ENCODE assay signal across 2 cellular contexts in genomic region chr4:151294833-151295496, GRCh38.
TF ChIP-seq lines count a peak whose summit lies in the region.

No MANE protein-coding gene starts in this region.

TF ChIP-seq in HepG2, 621 proteins besides CTCF, POLR2A, EP300 and RAD21 (continues in another document):
- TF ChIP-seq JDP2 (CRISPR knock-in tag; IDR thresholded peaks at IDR 0.05; ENCODE audit: borderline replicate concordance) (no peak), E2F5 (CRISPR knock-in tag; conservative IDR thresholded peaks at IDR 0.05) (no peak), ZNF251 (CRISPR knock-in tag; IDR thresholded peaks at IDR 0.05) (no peak), CENPX (CRISPR knock-in tag; IDR thresholded peaks at IDR 0.05) (no peak), GATA4 (IDR thresholded peaks at IDR 0.05; ENCODE audit: borderline replicate concordance, low read depth) (no peak), TARDBP (CRISPR knock-in tag; IDR thresholded peaks at IDR 0.05) (no peak), GABPB1 (CRISPR knock-in tag; IDR thresholded peaks at IDR 0.05) (no peak), HOXA3 (CRISPR knock-in tag; IDR thresholded peaks at IDR 0.05) (no peak), ZNF331 (CRISPR knock-in tag; IDR thresholded peaks at IDR 0.05) (no peak)
- TF ChIP-seq, protein P1, sequence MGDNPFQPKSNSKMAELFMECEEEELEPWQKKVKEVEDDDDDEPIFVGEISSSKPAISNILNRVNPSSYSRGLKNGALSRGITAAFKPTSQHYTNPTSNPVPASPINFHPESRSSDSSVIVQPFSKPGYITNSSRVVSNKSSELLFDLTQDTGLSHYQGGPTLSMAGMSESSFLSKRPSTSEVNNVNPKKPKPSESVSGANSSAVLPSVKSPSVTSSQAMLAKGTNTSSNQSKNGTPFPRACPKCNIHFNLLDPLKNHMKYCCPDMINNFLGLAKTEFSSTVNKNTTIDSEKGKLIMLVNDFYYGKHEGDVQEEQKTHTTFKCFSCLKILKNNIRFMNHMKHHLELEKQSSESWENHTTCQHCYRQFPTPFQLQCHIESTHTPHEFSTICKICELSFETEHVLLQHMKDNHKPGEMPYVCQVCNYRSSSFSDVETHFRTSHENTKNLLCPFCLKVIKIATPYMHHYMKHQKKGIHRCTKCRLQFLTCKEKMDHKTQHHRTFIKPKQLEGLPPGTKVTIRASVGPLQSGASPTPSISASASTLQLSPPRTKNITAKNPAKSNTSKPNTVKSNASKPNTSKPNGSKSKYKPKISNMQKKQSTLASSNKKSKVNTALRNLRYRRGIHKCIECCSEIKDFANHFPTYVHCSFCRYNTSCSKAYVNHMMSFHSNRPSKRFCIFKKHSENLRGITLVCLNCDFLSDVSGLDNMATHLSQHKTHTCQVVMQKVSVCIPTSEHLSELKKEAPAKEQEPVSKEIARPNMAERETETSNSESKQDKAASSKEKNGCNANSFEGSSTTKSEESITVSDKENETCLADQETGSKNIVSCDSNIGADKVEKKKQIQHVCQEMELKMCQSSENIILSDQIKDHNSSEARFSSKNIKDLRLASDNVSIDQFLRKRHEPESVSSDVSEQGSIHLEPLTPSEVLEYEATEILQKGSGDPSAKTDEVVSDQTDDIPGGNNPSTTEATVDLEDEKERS (CRISPR knock-in tag; IDR thresholded peaks at IDR 0.05), result no peak
- TF ChIP-seq, protein P2, sequence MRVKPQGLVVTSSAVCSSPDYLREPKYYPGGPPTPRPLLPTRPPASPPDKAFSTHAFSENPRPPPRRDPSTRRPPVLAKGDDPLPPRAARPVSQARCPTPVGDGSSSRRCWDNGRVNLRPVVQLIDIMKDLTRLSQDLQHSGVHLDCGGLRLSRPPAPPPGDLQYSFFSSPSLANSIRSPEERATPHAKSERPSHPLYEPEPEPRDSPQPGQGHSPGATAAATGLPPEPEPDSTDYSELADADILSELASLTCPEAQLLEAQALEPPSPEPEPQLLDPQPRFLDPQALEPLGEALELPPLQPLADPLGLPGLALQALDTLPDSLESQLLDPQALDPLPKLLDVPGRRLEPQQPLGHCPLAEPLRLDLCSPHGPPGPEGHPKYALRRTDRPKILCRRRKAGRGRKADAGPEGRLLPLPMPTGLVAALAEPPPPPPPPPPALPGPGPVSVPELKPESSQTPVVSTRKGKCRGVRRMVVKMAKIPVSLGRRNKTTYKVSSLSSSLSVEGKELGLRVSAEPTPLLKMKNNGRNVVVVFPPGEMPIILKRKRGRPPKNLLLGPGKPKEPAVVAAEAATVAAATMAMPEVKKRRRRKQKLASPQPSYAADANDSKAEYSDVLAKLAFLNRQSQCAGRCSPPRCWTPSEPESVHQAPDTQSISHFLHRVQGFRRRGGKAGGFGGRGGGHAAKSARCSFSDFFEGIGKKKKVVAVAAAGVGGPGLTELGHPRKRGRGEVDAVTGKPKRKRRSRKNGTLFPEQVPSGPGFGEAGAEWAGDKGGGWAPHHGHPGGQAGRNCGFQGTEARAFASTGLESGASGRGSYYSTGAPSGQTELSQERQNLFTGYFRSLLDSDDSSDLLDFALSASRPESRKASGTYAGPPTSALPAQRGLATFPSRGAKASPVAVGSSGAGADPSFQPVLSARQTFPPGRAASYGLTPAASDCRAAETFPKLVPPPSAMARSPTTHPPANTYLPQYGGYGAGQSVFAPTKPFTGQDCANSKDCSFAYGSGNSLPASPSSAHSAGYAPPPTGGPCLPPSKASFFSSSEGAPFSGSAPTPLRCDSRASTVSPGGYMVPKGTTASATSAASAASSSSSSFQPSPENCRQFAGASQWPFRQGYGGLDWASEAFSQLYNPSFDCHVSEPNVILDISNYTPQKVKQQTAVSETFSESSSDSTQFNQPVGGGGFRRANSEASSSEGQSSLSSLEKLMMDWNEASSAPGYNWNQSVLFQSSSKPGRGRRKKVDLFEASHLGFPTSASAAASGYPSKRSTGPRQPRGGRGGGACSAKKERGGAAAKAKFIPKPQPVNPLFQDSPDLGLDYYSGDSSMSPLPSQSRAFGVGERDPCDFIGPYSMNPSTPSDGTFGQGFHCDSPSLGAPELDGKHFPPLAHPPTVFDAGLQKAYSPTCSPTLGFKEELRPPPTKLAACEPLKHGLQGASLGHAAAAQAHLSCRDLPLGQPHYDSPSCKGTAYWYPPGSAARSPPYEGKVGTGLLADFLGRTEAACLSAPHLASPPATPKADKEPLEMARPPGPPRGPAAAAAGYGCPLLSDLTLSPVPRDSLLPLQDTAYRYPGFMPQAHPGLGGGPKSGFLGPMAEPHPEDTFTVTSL (CRISPR knock-in tag; IDR thresholded peaks at IDR 0.05; ENCODE audit: borderline replicate concordance), result no peak
- TF ChIP-seq, protein P3, sequence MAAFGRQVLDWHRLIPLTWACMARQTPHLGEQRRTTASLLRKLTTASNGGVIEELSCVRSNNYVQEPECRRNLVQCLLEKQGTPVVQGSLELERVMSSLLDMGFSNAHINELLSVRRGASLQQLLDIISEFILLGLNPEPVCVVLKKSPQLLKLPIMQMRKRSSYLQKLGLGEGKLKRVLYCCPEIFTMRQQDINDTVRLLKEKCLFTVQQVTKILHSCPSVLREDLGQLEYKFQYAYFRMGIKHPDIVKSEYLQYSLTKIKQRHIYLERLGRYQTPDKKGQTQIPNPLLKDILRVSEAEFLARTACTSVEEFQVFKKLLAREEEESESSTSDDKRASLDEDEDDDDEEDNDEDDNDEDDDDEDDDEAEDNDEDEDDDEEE (CRISPR knock-in tag; IDR thresholded peaks at IDR 0.05), result no peak
- TF ChIP-seq, protein P4, sequence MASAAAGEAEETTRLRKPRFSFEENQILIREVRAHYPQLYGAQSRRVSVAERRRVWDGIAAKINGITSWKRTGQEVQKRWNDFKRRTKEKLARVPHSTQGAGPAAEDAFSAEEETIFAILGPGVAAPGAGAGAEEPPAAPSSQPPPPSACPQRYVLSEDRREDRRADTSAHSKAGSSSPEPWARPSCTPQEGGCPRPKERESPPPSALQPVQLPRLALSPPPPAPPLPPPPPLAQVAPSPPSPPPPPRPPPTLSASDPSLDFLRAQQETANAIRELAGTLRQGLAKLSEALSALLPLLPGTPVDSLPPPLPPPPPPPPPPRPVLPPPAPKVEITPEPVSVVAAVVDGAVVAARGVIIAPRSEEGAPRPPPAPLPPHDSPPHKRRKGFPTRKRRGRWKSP (CRISPR knock-in tag; IDR thresholded peaks at IDR 0.05), result no peak

TF ChIP-seq in SK-N-SH, 30 proteins besides CTCF, POLR2A, EP300 and RAD21:
- TF ChIP-seq SMC3 (IDR thresholded peaks at IDR 0.05; ENCODE audit: low read depth, low read length) (no peak), EZH2phosphoT487 (IDR thresholded peaks at IDR 0.05; ENCODE audit: borderline replicate concordance, low read depth) (no peak), CHD2 (IDR thresholded peaks at IDR 0.05; ENCODE audit: low read length, partially characterized antibody) (no peak), MAX (IDR thresholded peaks at IDR 0.05; ENCODE audit: low read depth) (no peak), TCF12 (IDR thresholded peaks at IDR 0.05) (no peak), YY1 (IDR thresholded peaks at IDR 0.05; ENCODE audit: low read depth) (no peak)
- TF ChIP-seq, protein P5, sequence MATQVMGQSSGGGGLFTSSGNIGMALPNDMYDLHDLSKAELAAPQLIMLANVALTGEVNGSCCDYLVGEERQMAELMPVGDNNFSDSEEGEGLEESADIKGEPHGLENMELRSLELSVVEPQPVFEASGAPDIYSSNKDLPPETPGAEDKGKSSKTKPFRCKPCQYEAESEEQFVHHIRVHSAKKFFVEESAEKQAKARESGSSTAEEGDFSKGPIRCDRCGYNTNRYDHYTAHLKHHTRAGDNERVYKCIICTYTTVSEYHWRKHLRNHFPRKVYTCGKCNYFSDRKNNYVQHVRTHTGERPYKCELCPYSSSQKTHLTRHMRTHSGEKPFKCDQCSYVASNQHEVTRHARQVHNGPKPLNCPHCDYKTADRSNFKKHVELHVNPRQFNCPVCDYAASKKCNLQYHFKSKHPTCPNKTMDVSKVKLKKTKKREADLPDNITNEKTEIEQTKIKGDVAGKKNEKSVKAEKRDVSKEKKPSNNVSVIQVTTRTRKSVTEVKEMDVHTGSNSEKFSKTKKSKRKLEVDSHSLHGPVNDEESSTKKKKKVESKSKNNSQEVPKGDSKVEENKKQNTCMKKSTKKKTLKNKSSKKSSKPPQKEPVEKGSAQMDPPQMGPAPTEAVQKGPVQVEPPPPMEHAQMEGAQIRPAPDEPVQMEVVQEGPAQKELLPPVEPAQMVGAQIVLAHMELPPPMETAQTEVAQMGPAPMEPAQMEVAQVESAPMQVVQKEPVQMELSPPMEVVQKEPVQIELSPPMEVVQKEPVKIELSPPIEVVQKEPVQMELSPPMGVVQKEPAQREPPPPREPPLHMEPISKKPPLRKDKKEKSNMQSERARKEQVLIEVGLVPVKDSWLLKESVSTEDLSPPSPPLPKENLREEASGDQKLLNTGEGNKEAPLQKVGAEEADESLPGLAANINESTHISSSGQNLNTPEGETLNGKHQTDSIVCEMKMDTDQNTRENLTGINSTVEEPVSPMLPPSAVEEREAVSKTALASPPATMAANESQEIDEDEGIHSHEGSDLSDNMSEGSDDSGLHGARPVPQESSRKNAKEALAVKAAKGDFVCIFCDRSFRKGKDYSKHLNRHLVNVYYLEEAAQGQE (IDR thresholded peaks at IDR 0.05; ENCODE audit: low read depth, low read length), result no peak
- TF ChIP-seq, protein P6, sequence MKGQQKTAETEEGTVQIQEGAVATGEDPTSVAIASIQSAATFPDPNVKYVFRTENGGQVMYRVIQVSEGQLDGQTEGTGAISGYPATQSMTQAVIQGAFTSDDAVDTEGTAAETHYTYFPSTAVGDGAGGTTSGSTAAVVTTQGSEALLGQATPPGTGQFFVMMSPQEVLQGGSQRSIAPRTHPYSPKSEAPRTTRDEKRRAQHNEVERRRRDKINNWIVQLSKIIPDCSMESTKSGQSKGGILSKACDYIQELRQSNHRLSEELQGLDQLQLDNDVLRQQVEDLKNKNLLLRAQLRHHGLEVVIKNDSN (IDR thresholded peaks at IDR 0.05; ENCODE audit: borderline replicate concordance, low read depth), result no peak
- TF ChIP-seq, protein P7, sequence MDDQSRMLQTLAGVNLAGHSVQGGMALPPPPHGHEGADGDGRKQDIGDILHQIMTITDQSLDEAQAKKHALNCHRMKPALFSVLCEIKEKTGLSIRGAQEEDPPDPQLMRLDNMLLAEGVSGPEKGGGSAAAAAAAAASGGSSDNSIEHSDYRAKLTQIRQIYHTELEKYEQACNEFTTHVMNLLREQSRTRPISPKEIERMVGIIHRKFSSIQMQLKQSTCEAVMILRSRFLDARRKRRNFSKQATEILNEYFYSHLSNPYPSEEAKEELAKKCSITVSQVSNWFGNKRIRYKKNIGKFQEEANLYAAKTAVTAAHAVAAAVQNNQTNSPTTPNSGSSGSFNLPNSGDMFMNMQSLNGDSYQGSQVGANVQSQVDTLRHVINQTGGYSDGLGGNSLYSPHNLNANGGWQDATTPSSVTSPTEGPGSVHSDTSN (IDR thresholded peaks at IDR 0.05), result no peak
